ENCODE assay signal across 20 cellular contexts in the genomic region with DNA sequence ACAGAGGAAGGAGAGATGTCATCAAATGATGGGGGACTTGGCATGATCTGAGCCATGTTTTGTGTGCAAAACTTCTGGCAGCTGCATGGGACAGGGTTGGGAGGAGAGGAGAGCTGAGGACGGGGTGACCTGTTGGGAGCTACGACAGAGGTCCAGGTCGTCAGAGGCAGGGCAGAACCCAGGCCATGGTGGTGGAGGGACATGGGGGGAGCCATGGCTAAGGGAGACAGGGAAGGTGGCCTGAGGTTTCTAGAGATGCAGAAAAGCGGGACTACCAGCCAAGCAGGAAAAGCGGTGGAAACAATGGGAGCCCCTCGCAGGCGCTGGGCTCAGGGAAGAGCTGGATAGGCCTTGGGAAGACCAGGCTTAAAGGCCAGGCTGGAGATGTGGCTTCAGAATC.
"Had no signal": no experiment of that assay in that cellular context is flagged by ENCODE, and none has a peak within 500 bp of the region (broad histone marks: within the 10 kb centered on the region; RNA-seq: fewer than 3 reads in every experiment).

No MANE protein-coding gene starts in this region.

- H3K27ac ChIP-seq: HL-60, RWPE1 had no signal

- DNase-seq: KBM-7; MV-4-11; NCI-H1048; NCI-H1105; NCI-H1417; NCI-H1436 treated with DMSO at 0.1 percent for 48 hours; NCI-H1694; NCI-H187 treated with DMSO at 0.1 percent for 48 hours; NCI-H2081; NCI-H2107; NCI-H2227 treated with DMSO at 0.1 percent for 48 hours; NCI-H524; NCI-H526 treated with DMSO at 0.1 percent for 48 hours; NCI-H748 treated with DMSO at 0.1 percent for 48 hours; NK-92 treated with Interleukin-12 subunit alpha and Interleukin-12 subunit beta, amount 100 ng/mL, for 24 hours; PC-3; SHP77; SK-N-SH had no signal

- H3K9me3 ChIP-seq: SK-N-SH had no signal
